ENCODE assay signal across 24 cellular contexts in genomic region chr11:68392822-68393221, GRCh38.
"Had no signal": no experiment of that assay in that cellular context is flagged by ENCODE, and none has a peak within 500 bp of the region (broad histone marks: within the 10 kb centered on the region; RNA-seq: fewer than 3 reads in every experiment).

No MANE protein-coding gene starts in this region.

- H3K4me3 ChIP-seq: colonic mucosa, dorsolateral prefrontal cortex, esophagus squamous epithelium, gastrocnemius medialis, heart right ventricle, left lung, lower lobe of right lung, mucosa of descending colon had no signal

- H3K4me1 ChIP-seq: colonic mucosa, esophagus squamous epithelium, left lung, lower lobe of right lung had no signal

- H3K4me1 Mint-ChIP-seq: mesothelial cell of epicardium had no signal

- ATAC-seq: esophagus mucosa, gastrocnemius medialis, heart right ventricle, left cardiac atrium, left lung, left ventricle myocardium superior, lower lobe of right lung, mucosa of descending colon had no signal

- H3K4me3 Mint-ChIP-seq: mesothelial cell of epicardium had no signal

- H3K27me3 ChIP-seq: colonic mucosa, dorsolateral prefrontal cortex, esophagus squamous epithelium, gastrocnemius medialis, heart right ventricle, left lung had no signal

- H3K27ac Mint-ChIP-seq: mesothelial cell of epicardium had no signal

- H3K36me3 ChIP-seq: colonic mucosa had no signal

- H3K9me3 Mint-ChIP-seq: mesothelial cell of epicardium had no signal

- H3K27ac ChIP-seq: colonic mucosa, dorsolateral prefrontal cortex, epithelial cell of prostate, esophagus squamous epithelium, gastrocnemius medialis, heart right ventricle, left lung, lower lobe of right lung had no signal

- DNase-seq: colonic mucosa; cortex of kidney; dermis blood vessel endothelial cell; dorsolateral prefrontal cortex; effector CD4-positive, alpha-beta T cell; effector memory CD4-positive, alpha-beta T cell; erythroblast; esophagus squamous epithelium; foreskin fibroblast; foreskin melanocyte; gastrocnemius medialis; glutamatergic neuron; head of caudate nucleus; heart right ventricle; hippocampal formation; left cardiac atrium; left lung; left ventricle myocardium superior; lower lobe of right lung; mesenchymal stem cell; mucosa of descending colon had no signal

- H3K9me3 ChIP-seq: colonic mucosa, esophagus squamous epithelium, gastrocnemius medialis, heart right ventricle, left lung, lower lobe of right lung, mucosa of descending colon had no signal
